30 cellular contexts compared by ENCODE assay signal in the genomic region with DNA sequence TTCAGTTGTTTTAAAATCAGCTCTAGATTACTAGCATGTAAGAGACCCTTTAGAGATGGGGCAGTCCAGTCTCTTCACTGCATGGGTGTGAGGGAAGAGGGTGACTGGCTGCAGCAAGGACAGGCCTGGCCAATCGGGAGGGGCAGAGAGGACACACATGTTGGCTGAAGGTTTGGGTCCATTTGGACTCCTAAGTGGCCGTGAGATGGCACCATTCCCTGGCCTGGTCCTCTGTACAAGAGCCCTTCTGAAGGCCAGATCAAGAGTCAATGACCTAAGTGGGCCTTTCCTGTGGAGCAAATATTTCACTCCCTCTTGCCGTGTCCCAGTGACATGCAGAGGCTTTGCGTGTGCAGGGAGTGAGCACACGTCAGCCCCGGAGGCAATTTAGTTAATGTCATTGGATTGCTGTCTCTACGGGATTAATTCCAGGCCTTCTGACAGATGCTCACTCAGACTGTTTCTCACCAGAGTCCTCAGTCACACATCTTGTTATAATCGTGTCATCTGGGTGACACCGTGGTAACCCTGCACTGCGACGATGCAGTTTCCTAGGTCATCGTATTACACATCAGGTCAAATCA.
"Had no signal": no experiment of that assay in that cellular context is flagged by ENCODE, and none has a peak within 500 bp of the region (broad histone marks: within the 10 kb centered on the region; RNA-seq: fewer than 3 reads in every experiment).

No MANE protein-coding gene starts in this region.

- H3K27ac ChIP-seq: PC-9, RWPE1 had no signal

- FAIRE-seq: bronchial epithelial cell, K562, RCC 7860 had no signal

- DNase-seq: activated B cell treated with CpG ODN at 0.5 μM for 24 hours; activated CD4-positive, alpha-beta memory T cell treated with anti-CD3 and anti-CD28 coated beads for 36 hours; activated CD4-positive, alpha-beta T cell treated with anti-CD3 and anti-CD28 coated beads for 4 hours; activated CD4-positive, alpha-beta T cell treated with anti-CD3 and anti-CD28 coated beads, Interleukin-2, amount 50 U/mL, for 1 hour; activated CD4-positive, CD25-positive, alpha-beta regulatory T cell treated with anti-CD3 and anti-CD28 coated beads, Interleukin-2, amount 50 U/mL, for 72 hours; activated CD8-positive, alpha-beta memory T cell treated with anti-CD3 and anti-CD28 coated beads, Interleukin-2, amount 50 U/mL, for 4 hours; activated naive CD4-positive, alpha-beta T cell treated with anti-CD3 and anti-CD28 coated beads, Interleukin-2, amount 10 ng/mL, durations not matched to agents 7 days and 5 days; activated naive CD8-positive, alpha-beta T cell treated with anti-CD3 and anti-CD28 coated beads, Interleukin-2, amount 50 U/mL, for 24 hours; activated T-cell treated with anti-CD3 and anti-CD28 coated beads for 4 hours; activated T-cell treated with anti-CD3 and anti-CD28 coated beads, Interleukin-2, amount 50 U/mL, for 4 hours; anterior cingulate cortex; caudate nucleus; cerebellar nuclear complex; NCI-H1105 treated with DMSO at 0.1 percent for 48 hours; NCI-H1436; NCI-H1694; NCI-H2029; NCI-H2171 treated with DMSO at 0.1 percent for 48 hours; NCI-H2227 treated with DMSO at 0.1 percent for 48 hours; NCI-H446; NCI-H510A treated with DMSO at 0.1 percent for 48 hours; NCI-H526 treated with DMSO at 0.1 percent for 48 hours; NK-92 treated with Interleukin-12 subunit alpha and Interleukin-12 subunit beta, amount 100 ng/mL, for 24 hours; PC-9; SIG-M5 had no signal

- H3K4me3 ChIP-seq: K562, PC-9 had no signal

- H2AFZ ChIP-seq: PC-9 had no signal

- H3K4me2 ChIP-seq: PC-9 had no signal

- ATAC-seq: activated naive CD8-positive, alpha-beta T cell treated with anti-CD3 and anti-CD28 coated beads, Interleukin-2, amount 50 U/mL, for 24 hours; activated T-cell treated with anti-CD3 and anti-CD28 coated beads, Interleukin-2, amount 50 U/mL, for 4 hours; K562; Right ventricle myocardium inferior had no signal
